18 cellular contexts compared by ENCODE assay signal in the genomic region with DNA sequence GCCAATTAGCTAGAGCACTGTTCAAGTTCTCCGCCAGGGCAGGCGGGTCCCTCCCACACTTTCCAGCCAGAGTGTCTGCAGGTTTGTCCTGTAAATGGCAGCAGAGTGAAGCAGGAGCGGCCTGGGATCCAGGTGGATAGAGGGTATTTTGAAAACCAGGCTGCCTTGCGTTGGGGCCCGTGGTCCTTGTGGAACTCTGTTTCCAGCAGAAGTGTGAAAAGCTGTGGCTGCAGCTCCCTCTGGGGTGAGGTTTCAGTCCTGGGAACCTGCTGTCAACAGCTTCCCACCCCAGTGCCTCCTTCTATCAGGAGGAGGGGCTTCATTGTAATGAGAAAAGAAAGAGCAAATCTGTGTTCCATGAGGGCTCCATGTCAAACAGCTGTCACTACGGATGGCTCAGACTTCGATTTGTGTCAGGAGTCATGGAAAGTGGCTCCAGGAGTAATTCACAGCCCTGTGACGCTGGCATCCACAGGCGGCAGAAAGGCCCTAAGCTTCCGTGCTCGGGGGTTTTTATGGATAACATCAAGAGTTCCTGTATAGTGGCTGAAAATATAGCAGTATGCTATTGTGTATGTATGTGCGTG.
"Had no signal": no experiment of that assay in that cellular context is flagged by ENCODE, and none has a peak within 500 bp of the region (broad histone marks: within the 10 kb centered on the region; RNA-seq: fewer than 3 reads in every experiment).

No MANE protein-coding gene starts in this region.

- H3K4me1 Mint-ChIP-seq: memory B cell, natural killer cell, T-cell had no signal

- H3K9me3 ChIP-seq: ascending aorta, left ventricle myocardium inferior, psoas muscle, right lobe of liver had no signal

- H3K4me3 ChIP-seq: ascending aorta, dorsolateral prefrontal cortex, gastroesophageal sphincter, left ventricle myocardium inferior, psoas muscle, right lobe of liver had no signal

- H3K27me3 Mint-ChIP-seq: memory B cell, T-cell, type B pancreatic cell had no signal

- H3K36me3 ChIP-seq: ascending aorta, gastroesophageal sphincter, left ventricle myocardium inferior, right lobe of liver had no signal

- DNase-seq: activated CD4-positive, alpha-beta T cell treated with anti-CD3 and anti-CD28 coated beads, Interleukin-2, amount 50 U/mL, for 4 hours; activated CD4-positive, CD25-positive, alpha-beta regulatory T cell treated with anti-CD3 and anti-CD28 coated beads, Interleukin-2, amount 50 U/mL, for 72 hours; activated naive CD4-positive, alpha-beta T cell treated with anti-CD3 and anti-CD28 coated beads for 36 hours; dorsolateral prefrontal cortex; kidney; left ventricle myocardium inferior; natural killer cell; psoas muscle; right lobe of liver; stimulated activated naive CD8-positive, alpha-beta T cell treated with anti-CD3 and anti-CD28 coated beads, Interleukin-15, Interleukin-2, amounts not matched to agents 100 U/mL and 50 U/mL, for 24 hours; T-cell; T-helper 9 cell had no signal

- H3K27ac ChIP-seq: ascending aorta, gastroesophageal sphincter, left ventricle myocardium inferior, psoas muscle, right lobe of liver had no signal

- H3K4me3 Mint-ChIP-seq: activated naive CD4-positive, alpha-beta T cell treated with anti-CD3 and anti-CD28 coated beads for 36 hours; memory B cell; natural killer cell; T-cell; type B pancreatic cell had no signal

- ATAC-seq: gastroesophageal sphincter; natural killer cell; psoas muscle; right lobe of liver; stimulated activated naive CD8-positive, alpha-beta T cell treated with anti-CD3 and anti-CD28 coated beads, Interleukin-15, Interleukin-2, amounts not matched to agents 100 U/mL and 50 U/mL, for 24 hours; T-cell had no signal

- H3K36me3 Mint-ChIP-seq: memory B cell, natural killer cell, T-cell, type B pancreatic cell had no signal

- H3K4me1 ChIP-seq: ascending aorta, gastroesophageal sphincter, left ventricle myocardium inferior, psoas muscle, right lobe of liver had no signal

- H3K9me3 Mint-ChIP-seq: memory B cell, natural killer cell, type B pancreatic cell had no signal

- FAIRE-seq: endometrium, kidney had no signal

- H3K27me3 ChIP-seq: ascending aorta, dorsolateral prefrontal cortex, right lobe of liver had no signal

- H3K27ac Mint-ChIP-seq: activated naive CD4-positive, alpha-beta T cell treated with anti-CD3 and anti-CD28 coated beads for 36 hours; activated T-helper 2 cell treated with anti-CD3 and anti-CD28 coated beads, Interferon-gamma antibody, Interleukin-2, Interleukin-4, amounts not matched to agents 10 μg/mL and 5 μg/mL and 100 μg/mL, durations not matched to agents 14 hours and 24 hours and 36 hours; memory B cell; natural killer cell; T-cell; type B pancreatic cell had no signal
